8 cellular contexts compared by ENCODE assay signal in genomic region chr2:127526142-127526939, GRCh38. TPM values are rescaled to one million over a fixed set of nuclear protein-coding genes. Genes with fewer than 3 reads are reported as not detected.
DNase-seq lines count a peak whose midpoint lies in the region; ATAC-seq and TF ChIP-seq lines count a peak whose summit lies in the region.

Gene IWS1 (minus strand): TSS chr2:127526489. CDS start chr2:127526208, 281 bp downstream.

- H3K27me3 Mint-ChIP-seq in activated T-helper 2 cell treated with anti-CD3 and anti-CD28 coated beads, Interferon-gamma antibody, Interleukin-2, Interleukin-4, amounts not matched to agents 10 μg/mL and 5 μg/mL and 100 μg/mL, durations not matched to agents 14 hours and 24 hours and 36 hours (ENCODE audit: low read depth), result peaks cover 2% of the 10 kb centered on the region
- no peaks in the 10 kb centered on the region for H3K27me3 Mint-ChIP-seq in naive thymus-derived CD8-positive, alpha-beta T cell

- TF ChIP-seq CTCF in RWPE2 (IDR thresholded peaks at IDR 0.05; ENCODE audit: poor library complexity, severe bottlenecking) (peak; percentile 26), fibroblast of mammary gland (conservative IDR thresholded peaks at IDR 0.05; ENCODE audit: control insufficient read depth, insufficient read depth, low read depth, low read length) (no peak)

- no peaks in the 10 kb centered on the region for H3K27me3 ChIP-seq in RWPE2 (ENCODE audit: insufficient read depth, poor library complexity, severe bottlenecking)

- peaks cover 30% of the 10 kb centered on the region for H3K36me3 ChIP-seq in RWPE2 (ENCODE audit: low read depth)

- H3K4me3 Mint-ChIP-seq in activated T-helper 2 cell treated with anti-CD3 and anti-CD28 coated beads, Interferon-gamma antibody, Interleukin-2, Interleukin-4, amounts not matched to agents 10 μg/mL and 5 μg/mL and 100 μg/mL, durations not matched to agents 14 hours and 24 hours and 36 hours (ENCODE audit: low read depth), result peak within 1 kb of the TSS; percentile 93
- peak within 1 kb of the TSS; percentile 88 to 99 (median 96) for H3K4me3 Mint-ChIP-seq in naive thymus-derived CD8-positive, alpha-beta T cell

- intact Hi-C loops in activated T-helper 2 cell treated with anti-CD3 and anti-CD28 coated beads, Interferon-gamma antibody, Interleukin-2, Interleukin-4, amounts not matched to agents 10 μg/mL and 5 μg/mL and 100 μg/mL, durations not matched to agents 14 hours and 24 hours and 36 hours (cut with micrococcal nuclease), result loop anchor here (1.0 to 10.0 kb wide), 8 partner anchors 37 to 565 kb away; partner anchors contain the start of genes GPR17, POLR2D, SAP130 and SFT2D3

- H3K4me1 ChIP-seq in RWPE2 (ENCODE audit: insufficient read depth, poor library complexity, severe bottlenecking), result peaks cover 5% of the 10 kb centered on the region

- H3K4me1 Mint-ChIP-seq in activated T-helper 2 cell treated with anti-CD3 and anti-CD28 coated beads, Interferon-gamma antibody, Interleukin-2, Interleukin-4, amounts not matched to agents 10 μg/mL and 5 μg/mL and 100 μg/mL, durations not matched to agents 14 hours and 24 hours and 36 hours (ENCODE audit: low read depth), result peaks cover 22% of the 10 kb centered on the region
- peaks cover 17 to 54% (median 40%) of the 10 kb centered on the region in 4 donors for H3K4me1 Mint-ChIP-seq in naive thymus-derived CD8-positive, alpha-beta T cell

- H3K27ac ChIP-seq in RWPE2 (ENCODE audit: poor library complexity, severe bottlenecking), result peak within 1 kb of the TSS; percentile 91

- peaks cover 27% of the 10 kb centered on the region for H3K36me3 Mint-ChIP-seq in activated T-helper 2 cell treated with anti-CD3 and anti-CD28 coated beads, Interferon-gamma antibody, Interleukin-2, Interleukin-4, amounts not matched to agents 10 μg/mL and 5 μg/mL and 100 μg/mL, durations not matched to agents 14 hours and 24 hours and 36 hours (ENCODE audit: low read depth)
- peaks cover 0 to 26% (median 0%) of the 10 kb centered on the region in 3 donors for H3K36me3 Mint-ChIP-seq in naive thymus-derived CD8-positive, alpha-beta T cell

- no peaks in the 10 kb centered on the region for H3K9me3 ChIP-seq in RWPE2 (ENCODE audit: severe bottlenecking)

- H3K4me3 ChIP-seq in RWPE2 (ENCODE audit: severe bottlenecking) (peak within 1 kb of the TSS; percentile 81), fibroblast of mammary gland (ENCODE audit: control insufficient read depth, low read depth, low read length) (peak within 1 kb of the TSS; percentile 63)

- peak; percentile 86 for ATAC-seq in RWPE2 (ENCODE audit: low read depth)
- peak; percentile 91 for ATAC-seq in naive thymus-derived CD8-positive, alpha-beta T cell

- H3K9me3 Mint-ChIP-seq in activated T-helper 2 cell treated with anti-CD3 and anti-CD28 coated beads, Interferon-gamma antibody, Interleukin-2, Interleukin-4, amounts not matched to agents 10 μg/mL and 5 μg/mL and 100 μg/mL, durations not matched to agents 14 hours and 24 hours and 36 hours, result no peaks in the 10 kb centered on the region
- H3K9me3 Mint-ChIP-seq in naive thymus-derived CD8-positive, alpha-beta T cell, result no peaks in the 10 kb centered on the region

- POLR2A ChIA-PET in naive thymus-derived CD8-positive, alpha-beta T cell (lab: Charles Lee), result interaction anchor here (1.0 to 2.4 kb wide), 5 partner anchors 116 to 565 kb away, joined by 3 to 11 read pairs (median 7); partner anchors contain the start of genes MAP3K2, SAP130, SFT2D3 and UGGT1

- DNase-seq in EL (peak; percentile 96), H4 (ENCODE audit: low spot score) (peak; percentile 96), LoVo (ENCODE audit: low spot score) (peak; percentile 97), RWPE2 (ENCODE audit: low spot score) (peak; percentile 96), fibroblast of mammary gland (ENCODE audit: low read depth) (peak; percentile 95)
- DNase-seq in activated T-helper 2 cell treated with anti-CD3 and anti-CD28 coated beads, Interferon-gamma antibody, Interleukin-2, Interleukin-4, amounts not matched to agents 10 μg/mL and 5 μg/mL and 100 μg/mL, durations not matched to agents 14 hours and 24 hours and 36 hours (ENCODE audit: low spot score), result peak; percentile 92
- DNase-seq in naive thymus-derived CD8-positive, alpha-beta T cell, result peak; percentile 84 to 96 (median 92)
- peak; percentile 86 to 94 (median 92) for DNase-seq in stimulated activated naive CD4-positive, alpha-beta T cell (lab: John Stamatoyannopoulos, UW)

- peak within 1 kb of the TSS; percentile 89 for H3K27ac Mint-ChIP-seq in activated T-helper 2 cell treated with anti-CD3 and anti-CD28 coated beads, Interferon-gamma antibody, Interleukin-2, Interleukin-4, amounts not matched to agents 10 μg/mL and 5 μg/mL and 100 μg/mL, durations not matched to agents 14 hours and 24 hours and 36 hours
- H3K27ac Mint-ChIP-seq in naive thymus-derived CD8-positive, alpha-beta T cell, result peak within 1 kb of the TSS; percentile 97 to 100 (median 99)

RNA-seq across cellular contexts. Expression of gene IWS1, which starts in this region (rescaled TPM):
- total RNA-seq in H4 (2014; rRNA removed; shearing (Covaris generic)), result 39.9 and 41.2 TPM in 2 replicates
- 54.7 and 58.1 TPM in 2 replicates for total RNA-seq in activated T-helper 2 cell treated with anti-CD3 and anti-CD28 coated beads, Interferon-gamma antibody, Interleukin-2, Interleukin-4, amounts not matched to agents 10 μg/mL and 5 μg/mL and 100 μg/mL, durations not matched to agents 14 hours and 24 hours and 36 hours
- total RNA-seq in naive thymus-derived CD8-positive, alpha-beta T cell, result 10 to 100 TPM; 47.2 to 50.7 TPM
- polyA plus RNA-seq in naive thymus-derived CD8-positive, alpha-beta T cell, result 10 to 100 TPM; 12.4 to 30.1 (median 19.3) TPM

Comparison
In these comparisons a context has a peak if more than half of its experiments do, and no peak if none do; other contexts are left out.
1. Peak in every context shown above with its lines: DNase-seq, ATAC-seq, H3K4me3 ChIP-seq and H3K27ac ChIP-seq.